Comparison of ENCODE assay signal across 11 cellular contexts in genomic region chr16:69890891-69891282, GRCh38.
DNase-seq lines count a peak whose midpoint lies in the region; ATAC-seq and TF ChIP-seq lines count a peak whose summit lies in the region.
"Had no signal": no experiment of that assay in that cellular context is flagged by ENCODE, and none has a peak within 500 bp of the region (broad histone marks: within the 10 kb centered on the region; RNA-seq: fewer than 3 reads in every experiment).

No MANE protein-coding gene starts in this region.

- no peaks in the 10 kb centered on the region for H3K79me2 ChIP-seq in GM23338 (replicated peaks; ENCODE audit: insufficient read depth)

- H3K4me1 ChIP-seq in GM23338 (ENCODE audit: insufficient read depth) (peaks cover 4% of the 10 kb centered on the region; the same call in 1 of the 2 replicates), sigmoid colon (peaks cover 0 to 21% (median 19%) of the 10 kb centered on the region in 4 donors)

- H3K4me2 ChIP-seq in GM23338 = no peak overlapping the region

- H4K20me1 ChIP-seq in GM23338 (replicated peaks; ENCODE audit: insufficient read depth) = no peaks in the 10 kb centered on the region; the same call in 1 of the 2 replicates

- intact Hi-C loops in left colon (cut with DNase I, micrococcal nuclease) = no loop called here
- intact Hi-C loops in sigmoid colon (cut with DNase I) = loop anchor here (2.0 kb wide), 1 partner anchor 42 kb away; no protein-coding TSS in a partner anchor

- H3K27me3 ChIP-seq in GM23338 (ENCODE audit: insufficient read depth) (no peaks in the 10 kb centered on the region), sigmoid colon (no peaks in the 10 kb centered on the region)

- H3K27me3 Mint-ChIP-seq in GM23338 (ENCODE audit: insufficient read depth, low read depth, poor library complexity) (peaks cover 1% of the 10 kb centered on the region), brain (no peaks in the 10 kb centered on the region)
- H3K27me3 Mint-ChIP-seq: activated CD4-positive, alpha-beta T cell treated with anti-CD3 and anti-CD28 coated beads, Interleukin-2, amount 10 ng/mL, durations not matched to agents 7 days and 5 days had no signal

- H3K4me3 ChIP-seq in GM23338 = no peak overlapping the region
- H3K4me3 ChIP-seq in sigmoid colon = peak overlapping the region in 2 of 4 donors; percentile 15

- H3K27ac Mint-ChIP-seq in GM23338 (peak overlapping the region; percentile 86), brain (peak overlapping the region; percentile 84 to 99 (median 97))
- H3K27ac Mint-ChIP-seq: activated CD4-positive, alpha-beta T cell treated with anti-CD3 and anti-CD28 coated beads, Interleukin-2, amount 10 ng/mL, durations not matched to agents 7 days and 5 days had no signal

- H3K4me3 Mint-ChIP-seq in GM23338 (no peak overlapping the region), brain (peak overlapping the region; percentile 29 to 79 (median 54))
- H3K4me3 Mint-ChIP-seq: activated CD4-positive, alpha-beta T cell treated with anti-CD3 and anti-CD28 coated beads, Interleukin-2, amount 10 ng/mL, durations not matched to agents 7 days and 5 days had no signal

- peaks cover 5% of the 10 kb centered on the region; the same call in 1 of the 2 replicates for H3F3A ChIP-seq in GM23338 (replicated peaks; ENCODE audit: low read depth)

- TF ChIP-seq EP300 in sigmoid colon (IDR thresholded peaks at IDR 0.05) = peak in 2 of 4 donors; percentile 27 to 61

- no peaks in the 10 kb centered on the region for H3K9me3 ChIP-seq in sigmoid colon

- H3K36me3 Mint-ChIP-seq in GM23338 (ENCODE audit: low read depth) (peaks cover 17% of the 10 kb centered on the region), brain (peaks cover 37% of the 10 kb centered on the region)

- WGBS in sigmoid colon, 2 donors = 57 to 77% methylated on average over 8 of the region's 8 CpGs

- H2AFZ ChIP-seq in GM23338 = no peak overlapping the region

- TF ChIP-seq POLR2A in sigmoid colon (IDR thresholded peaks at IDR 0.05) = no peak

- no peaks in the 10 kb centered on the region for H3K36me3 ChIP-seq in GM23338 (ENCODE audit: insufficient read depth)
- peaks cover 0 to 11% (median 2%) of the 10 kb centered on the region in 4 donors for H3K36me3 ChIP-seq in sigmoid colon

- H3K4me1 Mint-ChIP-seq in GM23338 (peaks cover 8% of the 10 kb centered on the region; the same call in 2 of the 3 replicates), brain (peaks cover 44% of the 10 kb centered on the region)
- H3K4me1 Mint-ChIP-seq: activated CD4-positive, alpha-beta T cell treated with anti-CD3 and anti-CD28 coated beads, Interleukin-2, amount 10 ng/mL, durations not matched to agents 7 days and 5 days had no signal

- DNase-seq in GM23338 (ENCODE audit: low spot score) (peak; percentile 11), left colon (peak; percentile 10 to 38), sigmoid colon (peak; percentile 72), NCI-H510A treated with DMSO at 0.1 percent for 48 hours (lab: John Stamatoyannopoulos, UW) (no peak), COLO668 (lab: John Stamatoyannopoulos, UW; ENCODE audit: unreplicated experiment) (no peak), activated gamma-delta T cell treated with Interleukin-2 at 50 U/mL for 16 hours (no peak)
- DNase-seq: activated CD4-positive, alpha-beta T cell treated with anti-CD3 and anti-CD28 coated beads, Interleukin-2, amount 10 ng/mL, durations not matched to agents 7 days and 5 days; activated naive CD4-positive, alpha-beta T cell treated with anti-CD3 and anti-CD28 coated beads, Interleukin-2, amount 50 U/mL, for 16 hours; stimulated activated CD4-positive, alpha-beta T cell treated with anti-CD3 and anti-CD28 coated beads, Interleukin-2, amount 100 ng/mL, for 24 hours had no signal

- H3K27ac ChIP-seq in GM23338 (ENCODE audit: low read depth) = peak overlapping the region; percentile 96
- peak overlapping the region; percentile 77 to 86 (median 84) for H3K27ac ChIP-seq in sigmoid colon

- TF ChIP-seq CTCF in GM23338 (conservative IDR thresholded peaks at IDR 0.05; ENCODE audit: low read depth in 2 of 2) (no peak), brain (conservative IDR thresholded peaks at IDR 0.05) (no peak), sigmoid colon (IDR thresholded peaks at IDR 0.05) (no peak)

- H3K9me3 Mint-ChIP-seq in GM23338 (no peaks in the 10 kb centered on the region), brain (peaks cover 0 to 4% (median 0%) of the 10 kb centered on the region in 5 experiments)
- H3K9me3 Mint-ChIP-seq: activated CD4-positive, alpha-beta T cell treated with anti-CD3 and anti-CD28 coated beads, Interleukin-2, amount 10 ng/mL, durations not matched to agents 7 days and 5 days had no signal

- H3K9me2 ChIP-seq in GM23338 (ENCODE audit: insufficient read depth) = 0 out of 2 replicates have a peak, but pooled peaks cover 3% of the 10 kb centered on the region

- ATAC-seq in GM23338 (peak; percentile 33), left colon (peak; percentile 44), GM18867 (IDR thresholded peaks at IDR 0.05; ENCODE audit: unreplicated experiment) (no peak)

TF ChIP-seq in GM23338, 12 proteins besides CTCF, POLR2A, EP300 and RAD21:
- TF ChIP-seq EZH2phosphoT487 (IDR thresholded peaks at IDR 0.05; ENCODE audit: unreplicated experiment) (no peak), ZNF462 (CRISPR knock-in tag; IDR thresholded peaks at IDR 0.05) (no peak), POLR2AphosphoS5 (IDR thresholded peaks at IDR 0.05; ENCODE audit: low read depth) (no peak)

Comparison
In these comparisons a context has a peak if more than half of its experiments do, and no peak if none do; other contexts are left out.
1. DNase-seq: peak in GM23338 (single experiment), left colon (2 of 2) and sigmoid colon (single experiment); none in NCI-H510A treated with DMSO at 0.1 percent for 48 hours (single experiment), COLO668 (single experiment) and activated gamma-delta T cell treated with Interleukin-2 at 50 U/mL for 16 hours (single experiment).